Comparison of ENCODE assay signal across 35 cellular contexts in the genomic region with DNA sequence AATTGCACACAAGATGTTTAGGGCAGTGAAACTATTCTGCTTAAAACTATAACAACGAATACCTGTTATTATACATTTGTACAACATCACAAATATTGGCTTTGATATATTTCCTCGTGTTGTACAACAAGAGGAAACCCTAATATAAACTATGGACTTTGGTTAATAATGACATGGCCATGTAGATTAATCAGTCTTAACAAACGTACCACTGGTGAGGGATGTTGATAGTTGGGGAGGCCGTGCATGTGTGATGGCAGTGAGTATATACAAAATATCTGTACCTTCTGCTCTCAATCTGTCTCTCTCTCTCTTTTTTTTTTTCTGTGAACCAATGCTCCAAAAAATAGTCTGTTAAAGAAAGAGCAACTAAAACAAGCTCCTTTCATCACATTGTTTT. TPM values are rescaled to one million over a fixed set of nuclear protein-coding genes. Genes with fewer than 3 reads are reported as not detected.
"Had no signal": no experiment of that assay in that cellular context is flagged by ENCODE, and none has a peak within 500 bp of the region (broad histone marks: within the 10 kb centered on the region; RNA-seq: fewer than 3 reads in every experiment).

No MANE protein-coding gene starts in this region.

- H3K4me3 ChIP-seq: MG63 had no signal

- H3K36me3 ChIP-seq: MG63 had no signal

- H3K9me3 ChIP-seq: MG63 had no signal

- H3K4me2 ChIP-seq: KMS-11 had no signal

- H3K9ac ChIP-seq: KMS-11 had no signal

- DNase-seq: Karpas-422, Kasumi-1, MG63, MM.1S, MV-4-11, NCI-H1048, NCI-H1092, NCI-H1092 treated with DMSO at 0.1 percent for 48 hours, NCI-H1105, NCI-H1105 treated with DMSO at 0.1 percent for 48 hours, NCI-H1417, NCI-H1417 treated with DMSO at 0.1 percent for 48 hours, NCI-H1436, NCI-H1436 treated with DMSO at 0.1 percent for 48 hours, NCI-H146, NCI-H1694, NCI-H1694 treated with DMSO at 0.1 percent for 48 hours, NCI-H187, NCI-H187 treated with DMSO at 0.1 percent for 48 hours, NCI-H1930, NCI-H2029, NCI-H2029 treated with DMSO at 0.1 percent for 48 hours, NCI-H2081, NCI-H2107, NCI-H2171, NCI-H2171 treated with DMSO at 0.1 percent for 48 hours, NCI-H2227 treated with DMSO at 0.1 percent for 48 hours, NCI-H226, NCI-H345, NCI-H446, NCI-H446 treated with DMSO at 0.1 percent for 48 hours, NCI-H510A, NCI-H510A treated with DMSO at 0.1 percent for 48 hours had no signal

- H3K27me3 ChIP-seq: MG63 had no signal

- H3K27ac ChIP-seq: KMS-11 had no signal

RNA-seq across cellular contexts. Expression of a gene that starts 22.2 kb away (rescaled TPM):
- total RNA-seq: LHCN-M2 had no signal
